In genomic region chr2:126657146-126657635, GRCh38 we compare ENCODE assay signal across 1 cellular context.
TF ChIP-seq lines count a peak whose summit lies in the region.

No MANE protein-coding gene starts in this region.

TF ChIP-seq in endothelial cell of umbilical vein, 7 proteins besides CTCF, POLR2A, EP300 and RAD21 (continued from another document):
- no peak for TF ChIP-seq JUN (IDR thresholded peaks at IDR 0.05; ENCODE audit: borderline replicate concordance, insufficient read depth, insufficient read length, low read depth)
